ENCODE assay signal across 8 cellular contexts in genomic region chr19:51016798-51017683, GRCh38. TPM values are rescaled to one million over a fixed set of nuclear protein-coding genes. Genes with fewer than 3 reads are reported as not detected.
DNase-seq lines count a peak whose midpoint lies in the region; ATAC-seq and TF ChIP-seq lines count a peak whose summit lies in the region.

No MANE protein-coding gene starts in this region.

- H3K27me3 Mint-ChIP-seq in activated naive CD8-positive, alpha-beta T cell treated with anti-CD3 and anti-CD28 coated beads, Interleukin-2, amount 50 U/mL, for 24 hours, result peaks cover 66% of the 10 kb centered on the region

- H3K4me2 ChIP-seq in OCI-LY3 (ENCODE audit: low read length) (no peak overlapping the region), hepatocyte (peak overlapping the region; percentile 84)

- H3K27me3 ChIP-seq in OCI-LY3 (ENCODE audit: low read depth, low read length) (peaks cover 10% of the 10 kb centered on the region; the same call in 1 of the 2 replicates), hepatocyte (peaks cover 52% of the 10 kb centered on the region)

- H2AFZ ChIP-seq in OCI-LY3 (ENCODE audit: low read depth, low read length), result no peak overlapping the region
- peak overlapping the region; percentile 14 for H2AFZ ChIP-seq in hepatocyte

- ATAC-seq in activated naive CD8-positive, alpha-beta T cell treated with anti-CD3 and anti-CD28 coated beads, Interleukin-2, amount 50 U/mL, for 24 hours, result no peak
- no peak for ATAC-seq in GM21515 (IDR thresholded peaks at IDR 0.05; ENCODE audit: unreplicated experiment)

- H3K9me3 ChIP-seq in OCI-LY3 (ENCODE audit: insufficient read depth, low read length) (no peaks in the 10 kb centered on the region), hepatocyte (ENCODE audit: low read depth) (no peaks in the 10 kb centered on the region)

- H3K36me3 ChIP-seq in OCI-LY3 (replicated peaks; ENCODE audit: low read depth, low read length) (no peaks in the 10 kb centered on the region), hepatocyte (replicated peaks; ENCODE audit: insufficient read depth, low read depth) (no peaks in the 10 kb centered on the region)

- H3K4me1 Mint-ChIP-seq in activated naive CD8-positive, alpha-beta T cell treated with anti-CD3 and anti-CD28 coated beads, Interleukin-2, amount 50 U/mL, for 24 hours, result peaks cover 16% of the 10 kb centered on the region

- H3K79me2 ChIP-seq in OCI-LY3 (ENCODE audit: low read length), result no peaks in the 10 kb centered on the region
- no peaks in the 10 kb centered on the region for H3K79me2 ChIP-seq in hepatocyte

- no peaks in the 10 kb centered on the region for H3K36me3 Mint-ChIP-seq in activated naive CD8-positive, alpha-beta T cell treated with anti-CD3 and anti-CD28 coated beads, Interleukin-2, amount 50 U/mL, for 24 hours (ENCODE audit: low read depth)

- 0 out of 2 replicates have a peak, but pooled peaks cover 3% of the 10 kb centered on the region for H3K4me1 ChIP-seq in OCI-LY3 (ENCODE audit: low read length)
- H3K4me1 ChIP-seq in hepatocyte (ENCODE audit: insufficient read depth), result peaks cover 8% of the 10 kb centered on the region

- H3K27ac ChIP-seq in OCI-LY3 (ENCODE audit: low read length), result no peak overlapping the region
- no peak overlapping the region for H3K27ac ChIP-seq in hepatocyte

- H3K4me3 Mint-ChIP-seq in activated naive CD8-positive, alpha-beta T cell treated with anti-CD3 and anti-CD28 coated beads, Interleukin-2, amount 50 U/mL, for 24 hours, result no peak overlapping the region

- no peaks in the 10 kb centered on the region for H3K9me2 ChIP-seq in hepatocyte (replicated peaks; ENCODE audit: insufficient read depth)

- DNase-seq in AG08395 (ENCODE audit: low spot score) (peak; percentile 13), GM13977 (ENCODE audit: low spot score) (peak; percentile 93), hepatocyte (ENCODE audit: low spot score) (peak; percentile 69), retina (peak; percentile 80), NK-92 (lab: John Stamatoyannopoulos, UW; ENCODE audit: unreplicated experiment) (no peak)
- DNase-seq in activated naive CD8-positive, alpha-beta T cell treated with anti-CD3 and anti-CD28 coated beads, Interleukin-2, amount 50 U/mL, for 24 hours, result peak; percentile 70

- no peaks in the 10 kb centered on the region for H3K9me3 Mint-ChIP-seq in activated naive CD8-positive, alpha-beta T cell treated with anti-CD3 and anti-CD28 coated beads, Interleukin-2, amount 50 U/mL, for 24 hours

- 2% methylated on average over 61 of the region's 68 CpGs for WGBS in hepatocyte (ENCODE audit: low lambda C conversion rate, missing lambda C conversion rate)

- no peak overlapping the region for H3K4me3 ChIP-seq in OCI-LY3 (ENCODE audit: low read length)
- peak overlapping the region; percentile 23 for H3K4me3 ChIP-seq in hepatocyte

- in situ Hi-C loops in GM13977 (cut with MboI; ENCODE audit: low pct_unique_long_range_greater_than_20kb, low sequenced_read_pairs, unreplicated experiment), result no loop called here

- TF ChIP-seq CTCF in GM13977 (IDR thresholded peaks at IDR 0.05; ENCODE audit: extremely low read depth, insufficient read depth, missing control alignments), result peak; percentile 96
- peak; percentile 62 for TF ChIP-seq CTCF in OCI-LY3 (IDR thresholded peaks at IDR 0.05; ENCODE audit: low read depth, low read length)
- peak; percentile 62 for TF ChIP-seq CTCF in hepatocyte (IDR thresholded peaks at IDR 0.05; ENCODE audit: poor library complexity)

- H4K20me1 ChIP-seq in OCI-LY3 (ENCODE audit: insufficient read depth, low read length), result no peaks in the 10 kb centered on the region
- no peaks in the 10 kb centered on the region for H4K20me1 ChIP-seq in hepatocyte (ENCODE audit: insufficient read depth, poor library complexity, severe bottlenecking)

- no peak overlapping the region for H3K9ac ChIP-seq in OCI-LY3 (ENCODE audit: low read length)

- no peak overlapping the region for H3K27ac Mint-ChIP-seq in activated naive CD8-positive, alpha-beta T cell treated with anti-CD3 and anti-CD28 coated beads, Interleukin-2, amount 50 U/mL, for 24 hours

RNA-seq across cellular contexts. Expression of gene KLK10, which starts 2.5 kb away (rescaled TPM):
- total RNA-seq in hepatocyte, result 0.10 and 1.8 TPM in 2 replicates
- polyA plus RNA-seq in hepatocyte, result 1.3 and 3.4 TPM in 2 replicates

RNA-seq across cellular contexts. Expression of gene KLK11, which starts 9.4 kb away (rescaled TPM):
- total RNA-seq in hepatocyte, result 1.4 TPM in 1 of 2 replicates, not detected in the other
- 2.2 and 2.6 TPM in 2 replicates for polyA plus RNA-seq in hepatocyte

RNA-seq across cellular contexts. Expression of gene KLK8, which starts 15.6 kb away (rescaled TPM):
- total RNA-seq in hepatocyte, result 0.16 and 0.87 TPM in 2 replicates
- polyA plus RNA-seq in hepatocyte, result 5.4 and 9.0 TPM in 2 replicates

RNA-seq across cellular contexts. Expression of gene KLK12, which starts 17.8 kb away (rescaled TPM):
- total RNA-seq in hepatocyte, result 0.80 TPM in 1 of 2 replicates, not detected in the other
- 2.3 TPM in 1 of 2 replicates, not detected in the other for polyA plus RNA-seq in hepatocyte

RNA-seq across cellular contexts. Expression of gene KLK7, which starts 33.3 kb away (rescaled TPM):
- 0.20 and 3.9 TPM in 2 replicates for total RNA-seq in hepatocyte
- 1.1 and 2.8 TPM in 2 replicates for polyA plus RNA-seq in hepatocyte
